8 cellular contexts compared by ENCODE assay signal in genomic region chr7:64665980-64666674, GRCh38.
A peak's percentile ranks its signal among the peaks of the same experiment; 100 is the strongest.
DNase-seq lines count a peak whose midpoint lies in the region; ATAC-seq and FAIRE-seq lines count a peak whose summit lies in the region.

TSS of gene ZNF107 (plus strand) at chr7:64666133. CDS start at chr7:64666283, 150 bp downstream.

- peak within 1 kb of the TSS; percentile 96 for H3K27ac Mint-ChIP-seq in central memory CD8-positive, alpha-beta T cell (ENCODE audit: low read depth)

- ATAC-seq in GM19023 (IDR thresholded peaks at IDR 0.05; ENCODE audit: unreplicated experiment) (peak; percentile 100), HG03280 (IDR thresholded peaks at IDR 0.05; ENCODE audit: unreplicated experiment) (peak; percentile 99)
- ATAC-seq in central memory CD8-positive, alpha-beta T cell (replicated peaks; ENCODE audit: extremely low read depth, poor library complexity, severe bottlenecking) = peak; percentile 98

- peaks cover 46% of the 10 kb centered on the region for H3K4me1 Mint-ChIP-seq in central memory CD8-positive, alpha-beta T cell

- peak; percentile 71 for FAIRE-seq in islet of Langerhans (lab: Jason Lieb, UNC)

- DNase-seq in AG08396 (ENCODE audit: low spot score) (peak; percentile 92), NCI-H345 treated with DMSO at 0.1 percent for 48 hours (lab: John Stamatoyannopoulos, UW; ENCODE audit: unreplicated experiment) (peak; percentile 83)
- peak; percentile 54 to 69 (median 62) for DNase-seq in activated CD4-positive, CD25-positive, alpha-beta regulatory T cell (lab: John Stamatoyannopoulos, UW)
- peak; percentile 68 to 77 for DNase-seq in central memory CD8-positive, alpha-beta T cell (ENCODE audit: low spot score in 2 of 2)
- DNase-seq in stimulated activated CD4-positive, alpha-beta T cell treated with anti-CD3 and anti-CD28 coated beads, Interleukin-12 subunit alpha, Interleukin-12 subunit beta, amount 100 ng/mL, for 4 hours = peak; percentile 72

- H3K4me3 Mint-ChIP-seq in central memory CD8-positive, alpha-beta T cell = peak within 1 kb of the TSS; percentile 96

- H3K27me3 Mint-ChIP-seq in central memory CD8-positive, alpha-beta T cell = no peaks in the 10 kb centered on the region

- H3K36me3 Mint-ChIP-seq in central memory CD8-positive, alpha-beta T cell (ENCODE audit: insufficient read depth) = peaks cover 16% of the 10 kb centered on the region

- H3K9me3 Mint-ChIP-seq in central memory CD8-positive, alpha-beta T cell = peaks cover 3% of the 10 kb centered on the region

Comparison
In these comparisons a context has a peak if more than half of its experiments do, and no peak if none do; other contexts are left out.
1. Peak in every context shown above with its lines: DNase-seq and ATAC-seq.